In the genomic region with DNA sequence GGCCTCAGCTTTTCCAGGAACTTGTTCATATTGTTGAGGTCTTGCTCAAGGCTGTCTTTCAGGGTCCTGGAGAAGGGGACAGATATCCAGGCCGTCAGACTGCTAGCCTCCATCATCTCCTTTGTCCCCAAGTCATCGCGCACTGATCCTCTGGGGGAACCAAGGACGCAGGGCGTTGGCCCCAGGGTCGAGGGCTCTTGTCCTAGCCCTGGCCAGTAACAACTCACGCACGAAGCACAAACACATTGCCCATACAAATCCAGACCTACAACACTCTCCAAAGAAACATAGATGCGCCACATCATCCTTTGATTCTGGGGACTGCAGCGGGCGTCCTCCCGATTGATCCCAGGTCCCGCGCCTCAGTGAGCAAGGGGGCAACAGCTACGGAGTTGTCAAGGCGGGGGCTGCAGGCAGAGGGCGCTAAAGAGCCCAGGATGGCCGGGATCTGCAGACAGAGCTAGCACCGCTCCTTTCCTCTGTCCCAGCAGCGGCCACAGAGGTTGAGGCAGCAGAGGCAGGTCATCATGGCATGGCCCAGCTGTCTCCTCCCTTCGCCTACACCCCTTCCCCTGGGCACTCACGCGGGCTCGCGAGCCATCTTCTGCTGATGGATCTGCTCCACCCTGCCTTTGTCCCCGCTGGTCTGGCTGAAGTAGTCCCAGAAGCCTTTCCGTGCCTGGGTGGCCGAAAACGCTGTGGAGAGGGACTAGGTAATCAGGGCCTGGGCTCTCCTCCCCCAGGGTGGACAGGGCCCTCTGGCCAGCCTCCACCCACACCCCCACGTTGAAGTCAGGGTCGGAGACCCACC, we compare ENCODE assay signal across 9 cellular contexts. TPM values are rescaled to one million over a fixed set of nuclear protein-coding genes. Genes with fewer than 3 reads are reported as not detected.
DNase-seq lines count a peak whose midpoint lies in the region; ATAC-seq, FAIRE-seq and TF ChIP-seq lines count a peak whose summit lies in the region.
"Had no signal": no experiment of that assay in that cellular context is flagged by ENCODE, and none has a peak within 500 bp of the region (broad histone marks: within the 10 kb centered on the region; RNA-seq: fewer than 3 reads in every experiment).

No MANE protein-coding gene starts in this region.

- H3K9me2 ChIP-seq in GM23338 (ENCODE audit: insufficient read depth), result no peaks in the 10 kb centered on the region

- peak overlapping the region; percentile 50 for H3K4me3 Mint-ChIP-seq in GM23338

- H3K4me3 ChIP-seq in GM23338 (no peak overlapping the region), colonic mucosa (no peak overlapping the region), HepG2 (replicated peaks in 1 of 3; ENCODE audit: insufficient read depth in 1 of 3, low read depth in 2 of 3, low read length in 3 of 3) (peak overlapping the region; percentile 57 to 83 (median 58))

- FAIRE-seq in HepG2 (lab: Jason Lieb, UNC), result no peak

- no peak overlapping the region for H3K27ac Mint-ChIP-seq in GM23338

- peak; percentile 98 for TF ChIP-seq RAD21 in HepG2 (CRISPR knock-in tag; IDR thresholded peaks at IDR 0.05)

- CTCF ChIA-PET in HepG2 (lab: Yijun Ruan, JAX; ENCODE audit: low intra/inter-chr PET ratio, low total read pairs), result interaction anchor here (0.7 to 2.6 kb wide), 9 partner anchors 35 to 435 kb away, joined by 3 to 23 read pairs (median 4); partner anchors contain the start of gene APOC3

- 0 out of 2 replicates have a peak, but pooled peaks cover 2% of the 10 kb centered on the region for H3F3A ChIP-seq in GM23338 (replicated peaks; ENCODE audit: low read depth)

- H3K9me3 ChIP-seq in colonic mucosa (no peaks in the 10 kb centered on the region), HepG2 (ENCODE audit: low read length) (no peaks in the 10 kb centered on the region)

- TF ChIP-seq EP300 in HepG2 (IDR thresholded peaks at IDR 0.05; ENCODE audit: low read depth in 2 of 2, low read length in 2 of 2) (no peak), HepG2 (CRISPR knock-in tag; IDR thresholded peaks at IDR 0.05; ENCODE audit: borderline replicate concordance) (no peak; the same call in 1 of the 2 replicates)

- peaks cover 8% of the 10 kb centered on the region; the same call in 1 of the 2 replicates for H4K20me1 ChIP-seq in GM23338 (replicated peaks; ENCODE audit: insufficient read depth)
- no peaks in the 10 kb centered on the region for H4K20me1 ChIP-seq in HepG2 (ENCODE audit: insufficient read depth, low read length)

- ATAC-seq in GM23338 (peak; percentile 81), HepG2 (peak; percentile 82)

- H3K27me3 ChIP-seq in GM23338 (ENCODE audit: insufficient read depth), result no peaks in the 10 kb centered on the region
- no peaks in the 10 kb centered on the region for H3K27me3 ChIP-seq in colonic mucosa
- H3K27me3 ChIP-seq in HepG2 (ENCODE audit: control insufficient read depth in 1 of 2, insufficient read depth in 2 of 2, low read length in 2 of 2), result no peaks in the 10 kb centered on the region; a peak in 1 of 5 replicates

- DNase-seq in AG08395 (ENCODE audit: low spot score) (peak; percentile 88), GM23338 (ENCODE audit: low spot score) (peak; percentile 94), NCI-H510A treated with DMSO at 0.1 percent for 48 hours (lab: John Stamatoyannopoulos, UW) (peak; percentile 29), colonic mucosa (peak; percentile 77), HepG2 (ENCODE audit: low spot score) (peak; percentile 73), GOT3 (lab: John Stamatoyannopoulos, UW) (no peak)
- peak; percentile 57 to 59 for DNase-seq in activated CD4-positive, alpha-beta T cell treated with anti-CD3 and anti-CD28 coated beads, Interleukin-2, amount 50 U/mL, for 24 hours (ENCODE audit: low read depth in 1 of 2, low spot score in 1 of 2)
- DNase-seq in stimulated activated CD4-positive, alpha-beta T cell treated with anti-CD3 and anti-CD28 coated beads, Interleukin-4, amount 100 ng/mL, for 24 hours, result peak; percentile 80

- H3K4me1 ChIP-seq in GM23338 (ENCODE audit: insufficient read depth) (peaks cover 10% of the 10 kb centered on the region), colonic mucosa (peaks cover 6% of the 10 kb centered on the region), HepG2 (ENCODE audit: insufficient read depth, low read length) (peaks cover 89% of the 10 kb centered on the region)

- no peaks in the 10 kb centered on the region for H3K9me3 Mint-ChIP-seq in GM23338

- POLR2A ChIA-PET in HepG2 (lab: Yijun Ruan, JAX), result interaction anchor here (0.7 to 17.3 kb wide), 12 partner anchors 8 to 348 kb away, joined by 3 to 1365 read pairs (median 8); partner anchors contain the start of genes APOA1, APOA4, APOC3 and BUD13

- H3K4me2 ChIP-seq in GM23338 (peak overlapping the region; percentile 46; the same call in 1 of the 2 replicates), HepG2 (ENCODE audit: low read depth, low read length) (peak overlapping the region; percentile 93)

- WGBS in HepG2 (ENCODE audit: low lambda C conversion rate), result 27% methylated on average over 15 of the region's 31 CpGs

- TF ChIP-seq POLR2A in HepG2 (IDR thresholded peaks at IDR 0.05; ENCODE audit: insufficient read depth in 1 of 2, low read depth in 2 of 2, low read length in 2 of 2), result peak; percentile 55 to 78; a peak in 3 of 4 replicates

- H3K36me3 ChIP-seq in GM23338 (ENCODE audit: insufficient read depth), result 0 out of 2 replicates have a peak, but pooled peaks cover 2% of the 10 kb centered on the region
- H3K36me3 ChIP-seq in colonic mucosa, result no peaks in the 10 kb centered on the region
- H3K36me3 ChIP-seq in HepG2 (replicated peaks in 1 of 2; ENCODE audit: control insufficient read depth in 1 of 2, insufficient read depth in 2 of 2, low read length in 2 of 2), result peaks cover 0 to 5% of the 10 kb centered on the region in 2 experiments; a peak in 2 of 5 replicates

- H3K9ac ChIP-seq in colonic mucosa (ENCODE audit: low read depth in 2 of 2, low read length in 2 of 2), result peak overlapping the region in 1 of 2 donors; percentile 61
- H3K9ac ChIP-seq in HepG2 (ENCODE audit: insufficient read depth, low read depth, low read length), result peak overlapping the region; percentile 80

- peaks cover 9% of the 10 kb centered on the region for H3K36me3 Mint-ChIP-seq in GM23338 (ENCODE audit: low read depth)

- H3K27ac ChIP-seq in GM23338 (ENCODE audit: low read depth) (no peak overlapping the region), colonic mucosa (no peak overlapping the region), HepG2 (ENCODE audit: extremely low read length, insufficient read depth, low read length) (peak overlapping the region; percentile 87)

- H2AFZ ChIP-seq in GM23338, result peak overlapping the region; percentile 80
- no peak overlapping the region for H2AFZ ChIP-seq in HepG2 (ENCODE audit: low read length)

- peaks cover 23% of the 10 kb centered on the region for H3K4me1 Mint-ChIP-seq in GM23338

- H3K79me2 ChIP-seq in GM23338 (replicated peaks; ENCODE audit: insufficient read depth), result peaks cover 15% of the 10 kb centered on the region
- H3K79me2 ChIP-seq in HepG2 (ENCODE audit: insufficient read depth, low read length), result peaks cover 33% of the 10 kb centered on the region

- intact Hi-C loops in colonic mucosa (cut with DNase I) (loop anchor here (2.0 to 5.0 kb wide), 3 partner anchors 46 to 436 kb away; partner anchors contain the start of gene APOA1), HepG2 (cut with micrococcal nuclease; ENCODE audit: unreplicated experiment) (loop anchor here (1.0 kb wide), 1 partner anchor 46 kb away; the partner anchor contains the start of gene APOA1)

- TF ChIP-seq CTCF in GM23338 (conservative IDR thresholded peaks at IDR 0.05; ENCODE audit: low read depth in 2 of 2) (peak; percentile 80 to 95), colonic mucosa (IDR thresholded peaks at IDR 0.05) (peak; percentile 89), HepG2 (CRISPR knock-in tag; IDR thresholded peaks at IDR 0.05) (peak; percentile 99)

- in situ Hi-C loops in HepG2 (cut with HindIII; ENCODE audit: extremely low pct_ligation_motif_present, low pct_unique_long_range_greater_than_20kb), result loop anchor here (5.0 to 10.0 kb wide), 2 partner anchors 46 to 304 kb away; partner anchors contain the start of genes APOA1 and SIK3

- BruUV-seq in HepG2 (replicated peaks; lab: Mats Ljungman, UMichigan), result no TSS peak

- H3K27me3 Mint-ChIP-seq in GM23338 (ENCODE audit: insufficient read depth, low read depth, poor library complexity), result peaks cover 10% of the 10 kb centered on the region

RNA-seq across cellular contexts. Expression of gene APOA5, which starts 0.5 kb away (rescaled TPM):
- total RNA-seq in GM23338 (2014; rRNA removed; shearing (Covaris generic)), result 0.16 and 0.35 TPM in 2 replicates
- polyA plus RNA-seq in GM23338 (2016; fragmentation: Nextera tagmentation; extraction: Ambion mirVana) (0.18 TPM in 1 of 2 replicates, not detected in the other), HepG2 (2011; rRNA removed) (44.0 and 61.4 TPM in 2 replicates)
- total RNA-seq in colonic mucosa (under 1 TPM in 1 of 2 donors, not detected in 1; 0.20 TPM), HepG2 (2016; rRNA removed; fragmentation: Illumina TruSeq; extraction: Trizol) (21.9 and 49.1 TPM in 2 replicates)
- total RNA-seq in HepG2 (2016; cell fraction: cytosol; rRNA removed; fragmentation: Illumina TruSeq; extraction: Trizol; ENCODE audit: low read depth), result 4.6 and 4.7 TPM in 2 replicates
- total RNA-seq in HepG2 (2016; cell fraction: insoluble cytoplasmic fraction; rRNA removed; fragmentation: Illumina TruSeq; extraction: Trizol), result 16.8 and 55.7 TPM in 2 replicates
- 7.4 and 9.8 TPM in 2 replicates for total RNA-seq in HepG2 (2016; cell fraction: membrane; rRNA removed; fragmentation: Illumina TruSeq; extraction: Trizol)
- total RNA-seq in HepG2 (2016; cell fraction: nucleus; rRNA removed; fragmentation: Illumina TruSeq; extraction: Trizol), result 41.1 and 46.7 TPM in 2 replicates
- polyA plus RNA-seq in HepG2 (2011; cell fraction: cytosol; rRNA removed), result 50.5 and 63.0 TPM in 2 replicates
- polyA plus RNA-seq in HepG2 (2011; cell fraction: nucleus; rRNA removed), result 48.8 and 51.3 TPM in 2 replicates
- polyA plus RNA-seq in HepG2 (2012), result 32.9 and 35.6 TPM in 2 replicates
- polyA plus RNA-seq in HepG2 (2016; cell fraction: cytosol; fragmentation: Illumina TruSeq; extraction: Trizol; ENCODE audit: low read depth), result 3.5 and 4.1 TPM in 2 replicates
- polyA plus RNA-seq in HepG2 (2016; cell fraction: insoluble cytoplasmic fraction; fragmentation: Illumina TruSeq; extraction: Trizol; ENCODE audit: low read depth), result 17.4 and 19.7 TPM in 2 replicates
- 5.1 and 6.3 TPM in 2 replicates for polyA plus RNA-seq in HepG2 (2016; cell fraction: membrane; fragmentation: Illumina TruSeq; extraction: Trizol; ENCODE audit: low read depth)
- polyA plus RNA-seq in HepG2 (2016; cell fraction: nucleus; fragmentation: Illumina TruSeq; extraction: Trizol; ENCODE audit: insufficient read depth, low read depth), result 67.2 and 70.6 TPM in 2 replicates
- polyA minus RNA-seq in HepG2 (2011; rRNA and poly(A)+ RNA removed; ENCODE audit: low replicate concordance), result 37.9 TPM in 1 of 2 replicates, not detected in the other
- 21.8 and 26.5 TPM in 2 replicates for polyA minus RNA-seq in HepG2 (2011; cell fraction: cytosol; rRNA and poly(A)+ RNA removed)
- 24.4 and 25.6 TPM in 2 replicates for polyA minus RNA-seq in HepG2 (2011; cell fraction: nucleus; rRNA and poly(A)+ RNA removed)
- total RNA-seq: urinary bladder had no signal

RNA-seq across cellular contexts. Expression of gene ZPR1, which starts 3.4 kb away (rescaled TPM):
- total RNA-seq in GM23338 (2014; rRNA removed; shearing (Covaris generic)), result 52.0 and 96.7 TPM in 2 replicates
- polyA plus RNA-seq in GM23338 (2016; fragmentation: Nextera tagmentation; extraction: Ambion mirVana) (46.8 and 55.4 TPM in 2 replicates), HepG2 (2011; rRNA removed) (40.0 and 45.2 TPM in 2 replicates)
- total RNA-seq in colonic mucosa (10 to 100 TPM; 31.1 to 40.7 TPM), HepG2 (2016; rRNA removed; fragmentation: Illumina TruSeq; extraction: Trizol) (79.3 and 102 TPM in 2 replicates)
- total RNA-seq in HepG2 (2016; cell fraction: cytosol; rRNA removed; fragmentation: Illumina TruSeq; extraction: Trizol; ENCODE audit: low read depth), result 37.7 and 41.8 TPM in 2 replicates
- total RNA-seq in HepG2 (2016; cell fraction: insoluble cytoplasmic fraction; rRNA removed; fragmentation: Illumina TruSeq; extraction: Trizol), result 81.1 and 95.0 TPM in 2 replicates
- 74.2 and 83.3 TPM in 2 replicates for total RNA-seq in HepG2 (2016; cell fraction: membrane; rRNA removed; fragmentation: Illumina TruSeq; extraction: Trizol)
- total RNA-seq in HepG2 (2016; cell fraction: nucleus; rRNA removed; fragmentation: Illumina TruSeq; extraction: Trizol), result 52.5 and 60.5 TPM in 2 replicates
- 31.7 and 43.5 TPM in 2 replicates for polyA plus RNA-seq in HepG2 (2011; cell fraction: cytosol; rRNA removed)
- 34.9 and 46.0 TPM in 2 replicates for polyA plus RNA-seq in HepG2 (2011; cell fraction: nucleus; rRNA removed)
- polyA plus RNA-seq in HepG2 (2012), result 28.2 and 35.4 TPM in 2 replicates
- 55.3 and 55.7 TPM in 2 replicates for polyA plus RNA-seq in HepG2 (2016; cell fraction: cytosol; fragmentation: Illumina TruSeq; extraction: Trizol; ENCODE audit: low read depth)
- polyA plus RNA-seq in HepG2 (2016; cell fraction: insoluble cytoplasmic fraction; fragmentation: Illumina TruSeq; extraction: Trizol; ENCODE audit: low read depth), result 104 and 107 TPM in 2 replicates
- polyA plus RNA-seq in HepG2 (2016; cell fraction: membrane; fragmentation: Illumina TruSeq; extraction: Trizol; ENCODE audit: low read depth), result 67.7 and 70.1 TPM in 2 replicates
- 88.0 and 94.3 TPM in 2 replicates for polyA plus RNA-seq in HepG2 (2016; cell fraction: nucleus; fragmentation: Illumina TruSeq; extraction: Trizol; ENCODE audit: insufficient read depth, low read depth)
- 25.2 and 35.9 TPM in 2 replicates for polyA minus RNA-seq in HepG2 (2011; rRNA and poly(A)+ RNA removed; ENCODE audit: low replicate concordance)
- polyA minus RNA-seq in HepG2 (2011; cell fraction: cytosol; rRNA and poly(A)+ RNA removed), result 28.7 and 36.5 TPM in 2 replicates
- 64.4 and 81.6 TPM in 2 replicates for polyA minus RNA-seq in HepG2 (2011; cell fraction: nucleus; rRNA and poly(A)+ RNA removed)

RNA-seq across cellular contexts. Expression of gene BUD13, which starts 18.4 kb away (rescaled TPM):
- 17.6 and 24.8 TPM in 2 replicates for total RNA-seq in GM23338 (2014; rRNA removed; shearing (Covaris generic))
- polyA plus RNA-seq in GM23338 (2016; fragmentation: Nextera tagmentation; extraction: Ambion mirVana), result 13.4 and 17.0 TPM in 2 replicates
- total RNA-seq in colonic mucosa, result 10 to 100 TPM; 17.9 to 19.1 TPM
- total RNA-seq in HepG2 (2016; rRNA removed; fragmentation: Illumina TruSeq; extraction: Trizol), result 25.9 and 31.9 TPM in 2 replicates
- 9.8 and 11.4 TPM in 2 replicates for total RNA-seq in HepG2 (2016; cell fraction: cytosol; rRNA removed; fragmentation: Illumina TruSeq; extraction: Trizol; ENCODE audit: low read depth)
- total RNA-seq in HepG2 (2016; cell fraction: insoluble cytoplasmic fraction; rRNA removed; fragmentation: Illumina TruSeq; extraction: Trizol), result 26.1 and 34.7 TPM in 2 replicates
- total RNA-seq in HepG2 (2016; cell fraction: membrane; rRNA removed; fragmentation: Illumina TruSeq; extraction: Trizol), result 13.7 and 16.8 TPM in 2 replicates
- total RNA-seq in HepG2 (2016; cell fraction: nucleus; rRNA removed; fragmentation: Illumina TruSeq; extraction: Trizol), result 15.5 and 16.7 TPM in 2 replicates
- polyA plus RNA-seq in HepG2 (2011; rRNA removed), result 13.3 and 13.6 TPM in 2 replicates
- polyA plus RNA-seq in HepG2 (2011; cell fraction: cytosol; rRNA removed), result 12.0 and 12.9 TPM in 2 replicates
- 13.7 and 14.5 TPM in 2 replicates for polyA plus RNA-seq in HepG2 (2011; cell fraction: nucleus; rRNA removed)
- 8.9 and 13.2 TPM in 2 replicates for polyA plus RNA-seq in HepG2 (2012)
- 2.2 and 2.6 TPM in 2 replicates for polyA plus RNA-seq in HepG2 (2016; cell fraction: cytosol; fragmentation: Illumina TruSeq; extraction: Trizol; ENCODE audit: low read depth)
- 28.6 and 34.0 TPM in 2 replicates for polyA plus RNA-seq in HepG2 (2016; cell fraction: insoluble cytoplasmic fraction; fragmentation: Illumina TruSeq; extraction: Trizol; ENCODE audit: low read depth)
- polyA plus RNA-seq in HepG2 (2016; cell fraction: membrane; fragmentation: Illumina TruSeq; extraction: Trizol; ENCODE audit: low read depth), result 5.5 and 6.3 TPM in 2 replicates
- 25.0 and 27.1 TPM in 2 replicates for polyA plus RNA-seq in HepG2 (2016; cell fraction: nucleus; fragmentation: Illumina TruSeq; extraction: Trizol; ENCODE audit: insufficient read depth, low read depth)
- 14.1 and 21.2 TPM in 2 replicates for polyA minus RNA-seq in HepG2 (2011; rRNA and poly(A)+ RNA removed; ENCODE audit: low replicate concordance)
- 8.4 and 8.5 TPM in 2 replicates for polyA minus RNA-seq in HepG2 (2011; cell fraction: cytosol; rRNA and poly(A)+ RNA removed)
- 12.2 and 14.8 TPM in 2 replicates for polyA minus RNA-seq in HepG2 (2011; cell fraction: nucleus; rRNA and poly(A)+ RNA removed)

RNA-seq across cellular contexts. Expression of gene APOA4, which starts 31.9 kb away (rescaled TPM):
- total RNA-seq in GM23338 (2014; rRNA removed; shearing (Covaris generic)), result not detected in 2 replicates
- polyA plus RNA-seq in GM23338 (2016; fragmentation: Nextera tagmentation; extraction: Ambion mirVana) (not detected in 2 replicates), HepG2 (2011; rRNA removed) (7.2 and 11.0 TPM in 2 replicates)
- total RNA-seq in colonic mucosa (not detected), HepG2 (2016; rRNA removed; fragmentation: Illumina TruSeq; extraction: Trizol) (1.8 and 3.8 TPM in 2 replicates)
- 1.2 and 2.1 TPM in 2 replicates for total RNA-seq in HepG2 (2016; cell fraction: cytosol; rRNA removed; fragmentation: Illumina TruSeq; extraction: Trizol; ENCODE audit: low read depth)
- total RNA-seq in HepG2 (2016; cell fraction: insoluble cytoplasmic fraction; rRNA removed; fragmentation: Illumina TruSeq; extraction: Trizol), result 2.1 and 3.7 TPM in 2 replicates
- total RNA-seq in HepG2 (2016; cell fraction: membrane; rRNA removed; fragmentation: Illumina TruSeq; extraction: Trizol), result 2.5 and 3.8 TPM in 2 replicates
- 1.5 and 3.9 TPM in 2 replicates for total RNA-seq in HepG2 (2016; cell fraction: nucleus; rRNA removed; fragmentation: Illumina TruSeq; extraction: Trizol)
- polyA plus RNA-seq in HepG2 (2011; cell fraction: cytosol; rRNA removed), result 9.4 and 10.1 TPM in 2 replicates
- polyA plus RNA-seq in HepG2 (2011; cell fraction: nucleus; rRNA removed), result 4.4 and 6.4 TPM in 2 replicates
- 5.7 and 7.6 TPM in 2 replicates for polyA plus RNA-seq in HepG2 (2012)
- 1.8 and 2.4 TPM in 2 replicates for polyA plus RNA-seq in HepG2 (2016; cell fraction: cytosol; fragmentation: Illumina TruSeq; extraction: Trizol; ENCODE audit: low read depth)
- 1.6 and 1.8 TPM in 2 replicates for polyA plus RNA-seq in HepG2 (2016; cell fraction: insoluble cytoplasmic fraction; fragmentation: Illumina TruSeq; extraction: Trizol; ENCODE audit: low read depth)
- 2.4 and 3.3 TPM in 2 replicates for polyA plus RNA-seq in HepG2 (2016; cell fraction: membrane; fragmentation: Illumina TruSeq; extraction: Trizol; ENCODE audit: low read depth)
- polyA plus RNA-seq in HepG2 (2016; cell fraction: nucleus; fragmentation: Illumina TruSeq; extraction: Trizol; ENCODE audit: insufficient read depth, low read depth), result 3.5 and 4.1 TPM in 2 replicates
- 4.4 TPM in 1 of 2 replicates, not detected in the other for polyA minus RNA-seq in HepG2 (2011; rRNA and poly(A)+ RNA removed; ENCODE audit: low replicate concordance)
- polyA minus RNA-seq in HepG2 (2011; cell fraction: cytosol; rRNA and poly(A)+ RNA removed), result 2.5 and 3.2 TPM in 2 replicates
- 0.77 and 1.6 TPM in 2 replicates for polyA minus RNA-seq in HepG2 (2011; cell fraction: nucleus; rRNA and poly(A)+ RNA removed)
- total RNA-seq: urinary bladder had no signal

RNA-seq across cellular contexts. Expression of gene APOC3, which starts 38.5 kb away (rescaled TPM):
- not detected in 2 replicates for total RNA-seq in GM23338 (2014; rRNA removed; shearing (Covaris generic))
- polyA plus RNA-seq in GM23338 (2016; fragmentation: Nextera tagmentation; extraction: Ambion mirVana) (not detected in 2 replicates), HepG2 (2011; rRNA removed) (687 and 1,005 TPM in 2 replicates)
- total RNA-seq in colonic mucosa (1 to 10 TPM in 1 of 2 donors, not detected in 1; 5.7 TPM), HepG2 (2016; rRNA removed; fragmentation: Illumina TruSeq; extraction: Trizol) (179 and 314 TPM in 2 replicates)
- total RNA-seq in HepG2 (2016; cell fraction: cytosol; rRNA removed; fragmentation: Illumina TruSeq; extraction: Trizol; ENCODE audit: low read depth), result 470 and 617 TPM in 2 replicates
- 191 and 310 TPM in 2 replicates for total RNA-seq in HepG2 (2016; cell fraction: insoluble cytoplasmic fraction; rRNA removed; fragmentation: Illumina TruSeq; extraction: Trizol)
- total RNA-seq in HepG2 (2016; cell fraction: membrane; rRNA removed; fragmentation: Illumina TruSeq; extraction: Trizol), result 250 and 324 TPM in 2 replicates
- 211 and 238 TPM in 2 replicates for total RNA-seq in HepG2 (2016; cell fraction: nucleus; rRNA removed; fragmentation: Illumina TruSeq; extraction: Trizol)
- polyA plus RNA-seq in HepG2 (2011; cell fraction: cytosol; rRNA removed), result 944 and 988 TPM in 2 replicates
- polyA plus RNA-seq in HepG2 (2011; cell fraction: nucleus; rRNA removed), result 255 and 392 TPM in 2 replicates
- polyA plus RNA-seq in HepG2 (2012), result 921 and 1,213 TPM in 2 replicates
- polyA plus RNA-seq in HepG2 (2016; cell fraction: cytosol; fragmentation: Illumina TruSeq; extraction: Trizol; ENCODE audit: low read depth), result 724 and 925 TPM in 2 replicates
- 243 and 253 TPM in 2 replicates for polyA plus RNA-seq in HepG2 (2016; cell fraction: insoluble cytoplasmic fraction; fragmentation: Illumina TruSeq; extraction: Trizol; ENCODE audit: low read depth)
- polyA plus RNA-seq in HepG2 (2016; cell fraction: membrane; fragmentation: Illumina TruSeq; extraction: Trizol; ENCODE audit: low read depth), result 332 and 399 TPM in 2 replicates
- 479 and 488 TPM in 2 replicates for polyA plus RNA-seq in HepG2 (2016; cell fraction: nucleus; fragmentation: Illumina TruSeq; extraction: Trizol; ENCODE audit: insufficient read depth, low read depth)
- 493 TPM in 1 of 2 replicates, not detected in the other for polyA minus RNA-seq in HepG2 (2011; rRNA and poly(A)+ RNA removed; ENCODE audit: low replicate concordance)
- polyA minus RNA-seq in HepG2 (2011; cell fraction: cytosol; rRNA and poly(A)+ RNA removed), result 182 and 185 TPM in 2 replicates
- polyA minus RNA-seq in HepG2 (2011; cell fraction: nucleus; rRNA and poly(A)+ RNA removed), result 38.8 and 66.1 TPM in 2 replicates
- total RNA-seq: urinary bladder had no signal

Comparison
In these comparisons a context has a peak if more than half of its experiments do, and no peak if none do; other contexts are left out.
1. H3K4me3 ChIP-seq: peak in HepG2 (3 of 3); none in GM23338 (single experiment) and colonic mucosa (single experiment).
2. Peak in every context shown above with its lines, with median percentiles within 50 percentile points of each other: CTCF ChIP-seq.